ENCODE assay signal across 22 cellular contexts in genomic region chr4:24747234-24747975, GRCh38. TPM values are rescaled to one million over a fixed set of nuclear protein-coding genes. Genes with fewer than 3 reads are reported as not detected.
A peak's percentile ranks its signal among the peaks of the same experiment; 100 is the strongest.
DNase-seq lines count a peak whose midpoint lies in the region; ATAC-seq and TF ChIP-seq lines count a peak whose summit lies in the region.
"Had no signal": no experiment of that assay in that cellular context is flagged by ENCODE, and none has a peak within 500 bp of the region (broad histone marks: within the 10 kb centered on the region; RNA-seq: fewer than 3 reads in every experiment).

No MANE protein-coding gene starts in this region.

- ATAC-seq in SK-N-SH treated with all-trans-retinoic acid at 6 μM for 48 hours (peak; percentile 66), sciatic nerve (no peak), Right ventricle myocardium inferior (no peak)
- ATAC-seq: A549 had no signal

- intact Hi-C loops in sciatic nerve (cut with DNase I) (no loop called here), Right ventricle myocardium inferior (cut with DNase I) (no loop called here)

- DNase-seq in EL (peak; percentile 51), M059J (ENCODE audit: low read depth) (peak; percentile 84), left kidney (ENCODE audit: low read depth, low spot score) (peak; percentile 15), AG08396 (ENCODE audit: low spot score) (no peak), NCI-H146 treated with DMSO at 0.1 percent for 48 hours (lab: John Stamatoyannopoulos, UW; ENCODE audit: unreplicated experiment) (no peak), sciatic nerve (ENCODE audit: low spot score) (no peak), Right ventricle myocardium inferior (ENCODE audit: missing footprints) (no peak)
- DNase-seq: BE2C; DMS79 treated with DMSO at 0.1 percent for 48 hours; H9; NCI-H1092 treated with DMSO at 0.1 percent for 48 hours; NCI-H146; NCI-H2029 treated with DMSO at 0.1 percent for 48 hours; NCI-H345; NCI-H524; NCI-H774; NK-92 treated with Interleukin-12 subunit alpha and Interleukin-12 subunit beta, amount 100 ng/mL, for 24 hours; Peyer's patch had no signal

TF ChIP-seq in SK-N-SH treated with all-trans-retinoic acid at 6 μM for 48 hours, 23 proteins besides CTCF, POLR2A, EP300 and RAD21:
- TF ChIP-seq CSRNP3 (CRISPR knock-in tag; IDR thresholded peaks at IDR 0.05) (no peak), ISL1 (CRISPR knock-in tag; IDR thresholded peaks at IDR 0.05) (no peak), GLIS3 (CRISPR knock-in tag; IDR thresholded peaks at IDR 0.05) (no peak), ZC3H10 (CRISPR knock-in tag; IDR thresholded peaks at IDR 0.05) (no peak), BACH2 (CRISPR knock-in tag; IDR thresholded peaks at IDR 0.05; ENCODE audit: borderline replicate concordance) (no peak), ESRRG (CRISPR knock-in tag; IDR thresholded peaks at IDR 0.05) (no peak), SNAI2 (CRISPR knock-in tag; IDR thresholded peaks at IDR 0.05) (no peak), CREB5 (CRISPR knock-in tag; IDR thresholded peaks at IDR 0.05; ENCODE audit: low read depth) (no peak), TSHZ2 (CRISPR knock-in tag; IDR thresholded peaks at IDR 0.05) (no peak), ZNF70 (CRISPR knock-in tag; IDR thresholded peaks at IDR 0.05) (no peak), TCF4 (CRISPR knock-in tag; IDR thresholded peaks at IDR 0.05; ENCODE audit: borderline replicate concordance) (no peak), PPARA (CRISPR knock-in tag; IDR thresholded peaks at IDR 0.05; ENCODE audit: borderline replicate concordance) (no peak), CSDC2 (CRISPR knock-in tag; IDR thresholded peaks at IDR 0.05) (no peak)

RNA-seq across cellular contexts. Expression of gene SOD3, which starts 48.0 kb away (rescaled TPM):
- total RNA-seq in M059J (2014; rRNA removed; shearing (Covaris generic)), result 14.6 and 22.7 TPM in 2 replicates
- total RNA-seq in sciatic nerve, result 178 TPM
- total RNA-seq in Right ventricle myocardium inferior, result 63.4 TPM
- total RNA-seq: LHCN-M2, SK-MEL-5 had no signal

Comparison
In these comparisons a context has a peak if more than half of its experiments do, and no peak if none do; other contexts are left out.
1. DNase-seq: peak in EL (single experiment), M059J (single experiment) and left kidney (single experiment); none in AG08396 (single experiment), NCI-H146 treated with DMSO at 0.1 percent for 48 hours (single experiment), sciatic nerve (single experiment) and Right ventricle myocardium inferior (single experiment).